Comparison of ENCODE assay signal across 8 cellular contexts in the genomic region with DNA sequence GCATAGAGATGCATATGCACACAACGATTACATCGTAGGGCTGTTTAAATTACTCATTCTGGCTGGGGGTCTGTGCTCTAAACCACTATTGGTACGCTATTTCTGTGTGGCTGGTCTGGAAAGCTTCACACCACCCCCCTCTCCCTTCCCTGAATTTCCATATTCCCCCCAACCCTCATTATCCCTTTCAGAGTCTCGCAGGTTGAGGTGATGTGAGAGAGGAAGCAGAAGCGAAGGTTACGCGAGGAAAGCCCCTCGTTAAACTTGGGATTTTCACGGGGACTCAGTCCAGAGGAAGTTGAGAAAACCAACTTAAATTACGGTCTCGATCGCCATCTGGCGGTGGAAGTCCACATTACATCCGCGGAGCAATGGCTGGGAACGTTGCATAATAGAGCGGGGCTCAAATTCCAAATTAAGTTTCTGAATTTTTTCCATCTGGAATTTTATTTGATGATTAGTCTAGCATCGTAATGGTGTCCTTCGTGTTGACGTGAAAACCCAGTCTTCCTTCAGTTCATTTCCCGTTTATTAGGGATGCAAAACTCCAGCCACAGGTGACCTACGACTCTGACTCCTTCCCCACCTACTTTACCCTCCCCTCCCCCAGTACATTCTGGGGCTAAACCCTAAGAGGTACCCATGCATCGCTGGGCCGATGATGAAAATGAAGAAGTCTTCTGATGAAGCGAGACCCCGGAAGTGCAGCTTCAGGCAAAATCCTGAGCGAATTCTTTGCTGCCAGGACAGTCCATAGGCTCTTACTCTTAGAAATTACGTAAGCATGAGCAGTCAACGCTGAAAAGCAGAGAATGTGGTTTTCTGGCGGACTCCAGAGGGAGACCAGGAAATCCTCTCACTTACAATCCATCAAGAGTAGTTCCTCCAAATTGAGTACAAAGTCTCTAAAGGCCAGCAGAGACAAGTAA. TPM values are rescaled to one million over a fixed set of nuclear protein-coding genes. Genes with fewer than 3 reads are reported as not detected.
DNase-seq lines count a peak whose midpoint lies in the region; TF ChIP-seq lines count a peak whose summit lies in the region.

No MANE protein-coding gene starts in this region.

- H3K27me3 ChIP-seq in WERI-Rb-1 (ENCODE audit: insufficient read depth, low read depth, severe bottlenecking) (peaks cover 74% of the 10 kb centered on the region), mammary epithelial cell (ENCODE audit: insufficient read depth, low read length) (no peaks in the 10 kb centered on the region)

- H2AFZ ChIP-seq in mammary epithelial cell (ENCODE audit: low read depth, low read length) = peak overlapping the region; percentile 82

- CTCF ChIA-PET in mammary epithelial cell (lab: Charles Lee; ENCODE audit: low non-redundant PET) = interaction anchor here (0.7 kb wide), 4 partner anchors 84 to 1028 kb away, joined by 3 to 5 read pairs (median 3); no protein-coding TSS in a partner anchor

- no peaks in the 10 kb centered on the region for H4K20me1 ChIP-seq in mammary epithelial cell (ENCODE audit: insufficient read depth, low read length)

- DNase-seq in NCI-H1417 (lab: John Stamatoyannopoulos, UW) (peak; percentile 28 to 64 (median 63)), NCI-H1417 treated with DMSO at 0.1 percent for 48 hours (lab: John Stamatoyannopoulos, UW) (no peak), NCI-H1105 (lab: John Stamatoyannopoulos, UW) (peak; percentile 6), WERI-Rb-1 (peak; percentile 72), mammary epithelial cell (peak; percentile 54), inferior parietal cortex (ENCODE audit: extremely low spot score) (peak; percentile 89), NCI-H2107 treated with DMSO at 0.1 percent for 48 hours (lab: John Stamatoyannopoulos, UW; ENCODE audit: unreplicated experiment) (no peak)
- peak; percentile 54 to 83 for DNase-seq in stimulated activated CD4-positive, alpha-beta T cell treated with anti-CD3 and anti-CD28 coated beads, Interleukin-12 subunit alpha, Interleukin-12 subunit beta, amount 100 ng/mL, for 24 hours (ENCODE audit: low read depth in 2 of 2)

- 8% methylated on average over 23 of the region's 30 CpGs for WGBS in mammary epithelial cell (ENCODE audit: low coverage, missing lambda C conversion rate)

- H3K27ac ChIP-seq in WERI-Rb-1 (no peak overlapping the region), mammary epithelial cell (ENCODE audit: insufficient read depth, low read depth, low read length) (no peak overlapping the region)

- no peaks in the 10 kb centered on the region for H3K79me2 ChIP-seq in mammary epithelial cell (ENCODE audit: insufficient read depth, low read length)

- H3K4me3 ChIP-seq in WERI-Rb-1 (ENCODE audit: low read depth, low read length) (no peak overlapping the region), mammary epithelial cell (replicated peaks in 1 of 3; ENCODE audit: insufficient read depth in 1 of 3, low read depth in 2 of 3, low read length in 3 of 3) (peak overlapping the region in 2 of 3 experiments; percentile 19 to 30)

- intact Hi-C loops in mammary epithelial cell (cut with micrococcal nuclease) = loop anchor here (1.0 to 10.0 kb wide), 5 partner anchors 19 to 542 kb away; a partner anchor contains a TSS

- dilution Hi-C loops in mammary epithelial cell (cut with HindIII; ENCODE audit: low sequenced_read_pairs) = no loop called here

- BruUV-seq in mammary epithelial cell (replicated peaks; lab: Mats Ljungman, UMichigan) = no TSS peak

- peaks cover 2% of the 10 kb centered on the region for H3K9me3 ChIP-seq in WERI-Rb-1 (ENCODE audit: severe bottlenecking)
- no peaks in the 10 kb centered on the region for H3K9me3 ChIP-seq in mammary epithelial cell (replicated peaks; ENCODE audit: insufficient read depth, low read length)

- TF ChIP-seq CTCF in WERI-Rb-1 (IDR thresholded peaks at IDR 0.05; ENCODE audit: low read depth, low read length) (peak; percentile 87), mammary epithelial cell (conservative IDR thresholded peaks at IDR 0.05 in 1 of 2, IDR thresholded peaks at IDR 0.05 in 1 of 2; ENCODE audit: extremely low read depth in 1 of 2, insufficient read depth in 1 of 2, low read depth in 1 of 2, low read length in 2 of 2) (peak; percentile 67 to 82)

- in situ Hi-C loops in mammary epithelial cell (cut with MboI; ENCODE audit: low sequenced_read_pairs in 2 of 2) = loop anchor here (5.0 to 25.0 kb wide), 3 partner anchors 100 to 560 kb away; no protein-coding TSS in a partner anchor

- peak overlapping the region; percentile 52 for H3K9ac ChIP-seq in mammary epithelial cell (ENCODE audit: insufficient read depth, low read length)

- peaks cover 13% of the 10 kb centered on the region for H3K4me1 ChIP-seq in mammary epithelial cell (ENCODE audit: insufficient read depth, low read length)

- H3K36me3 ChIP-seq in WERI-Rb-1 (no peaks in the 10 kb centered on the region), mammary epithelial cell (ENCODE audit: insufficient read depth, low read length) (no peaks in the 10 kb centered on the region)

- peak overlapping the region; percentile 71 for H3K4me2 ChIP-seq in mammary epithelial cell (ENCODE audit: insufficient read depth, low read depth, low read length)

RNA-seq across cellular contexts. Expression of a gene that starts 19.7 kb away (rescaled TPM):
- total RNA-seq in mammary epithelial cell = 1 to 10 TPM; 5.5 to 8.3 TPM
- polyA plus RNA-seq in mammary epithelial cell = 13.3 TPM
- polyA minus RNA-seq in mammary epithelial cell = 20.0 TPM

RNA-seq across cellular contexts. Expression of a gene that starts 33.8 kb away (rescaled TPM):
- total RNA-seq in mammary epithelial cell = under 1 TPM in 1 of 2 donors, not detected in 1; 0.50 TPM
- not detected for polyA plus RNA-seq in mammary epithelial cell
- polyA minus RNA-seq in mammary epithelial cell = not detected

RNA-seq across cellular contexts. Expression of a gene that starts 41.4 kb away (rescaled TPM):
- total RNA-seq in mammary epithelial cell = 10 to 100 TPM; 41.8 to 63.4 TPM
- polyA plus RNA-seq in mammary epithelial cell = 23.4 TPM
- 143 TPM for polyA minus RNA-seq in mammary epithelial cell

RNA-seq across cellular contexts. Expression of a gene that starts 46.7 kb away (rescaled TPM):
- total RNA-seq in mammary epithelial cell = 10 to 100 TPM; 21.0 to 29.2 TPM
- 48.2 TPM for polyA plus RNA-seq in mammary epithelial cell
- polyA minus RNA-seq in mammary epithelial cell = 35.2 TPM

RNA-seq across cellular contexts. Expression of a gene that starts 55.9 kb away (rescaled TPM):
- total RNA-seq in mammary epithelial cell = not detected
- polyA plus RNA-seq in mammary epithelial cell = not detected
- not detected for polyA minus RNA-seq in mammary epithelial cell

Comparison
In these comparisons a context has a peak if more than half of its experiments do, and no peak if none do; other contexts are left out.
1. DNase-seq: peak in NCI-H1417 (3 of 3), NCI-H1105 (single experiment), WERI-Rb-1 (single experiment), mammary epithelial cell (single experiment), inferior parietal cortex (single experiment) and stimulated activated CD4-positive, alpha-beta T cell treated with anti-CD3 and anti-CD28 coated beads, Interleukin-12 subunit alpha, Interleukin-12 subunit beta, amount 100 ng/mL, for 24 hours (2 of 2); none in NCI-H1417 treated with DMSO at 0.1 percent for 48 hours (single experiment) and NCI-H2107 treated with DMSO at 0.1 percent for 48 hours (single experiment).